8 cellular contexts compared by ENCODE assay signal in genomic region chr7:52017802-52018679, GRCh38.
A peak's percentile ranks its signal among the peaks of the same experiment; 100 is the strongest.
DNase-seq lines count a peak whose midpoint lies in the region; ATAC-seq and TF ChIP-seq lines count a peak whose summit lies in the region.

No MANE protein-coding gene starts in this region.

- no peak overlapping the region for H3K27ac ChIP-seq in 22Rv1

- H3K9me3 Mint-ChIP-seq in chondrocyte (ENCODE audit: low read depth) = peaks cover 13% of the 10 kb centered on the region

- H3K36me3 Mint-ChIP-seq in chondrocyte (ENCODE audit: low read depth) = no peaks in the 10 kb centered on the region

- no peaks in the 10 kb centered on the region for H3K27me3 ChIP-seq in MG63

- H3K4me3 ChIP-seq in GM12875 (ENCODE audit: low read depth, low read length) = no peak overlapping the region
- no peak overlapping the region for H3K4me3 ChIP-seq in MG63

- H3K27ac Mint-ChIP-seq in chondrocyte (ENCODE audit: unreplicated experiment) = no peak overlapping the region

- no peaks in the 10 kb centered on the region for H3K4me1 Mint-ChIP-seq in chondrocyte (ENCODE audit: low read depth)

- peak; percentile 26 for DNase-seq in MG63
- DNase-seq in chondrocyte (ENCODE audit: low spot score) = no peak
- DNase-seq in retina = peak; percentile 16
- no peak for DNase-seq in NCI-H146 (lab: John Stamatoyannopoulos, UW)

- H3K36me3 ChIP-seq in MG63 = no peaks in the 10 kb centered on the region

- TF ChIP-seq CTCF in 22Rv1 (IDR thresholded peaks at IDR 0.05) = peak; percentile 97
- TF ChIP-seq CTCF in GM12875 (IDR thresholded peaks at IDR 0.05; ENCODE audit: borderline replicate concordance, insufficient read depth, low read depth, low read length) = peak; percentile 50
- TF ChIP-seq CTCF in chondrocyte (IDR thresholded peaks at IDR 0.05) = peak; percentile 48

- ATAC-seq in HG02973 (IDR thresholded peaks at IDR 0.05; ENCODE audit: unreplicated experiment) = no peak
- no peak for ATAC-seq in GM18519 (IDR thresholded peaks at IDR 0.05; ENCODE audit: low FRiP score, unreplicated experiment)

- no peak overlapping the region for H3K4me3 Mint-ChIP-seq in chondrocyte (ENCODE audit: unreplicated experiment)

- H3K9me3 ChIP-seq in MG63 = no peaks in the 10 kb centered on the region

- no peaks in the 10 kb centered on the region for H3K27me3 Mint-ChIP-seq in chondrocyte (ENCODE audit: low read depth)

Comparison
In these comparisons a context has a peak if more than half of its experiments do, and no peak if none do; other contexts are left out.
1. DNase-seq: peak in MG63 (single experiment) and retina (single experiment); none in chondrocyte (single experiment) and NCI-H146 (single experiment).
2. Peak in every context shown above with its lines, with median percentiles within 50 percentile points of each other: CTCF ChIP-seq.